Comparison of ENCODE assay signal across 5 cellular contexts in genomic region chr16:28330981-28331380, GRCh38. TPM values are rescaled to one million over a fixed set of nuclear protein-coding genes. Genes with fewer than 3 reads are reported as not detected.
"Had no signal": no experiment of that assay in that cellular context is flagged by ENCODE, and none has a peak within 500 bp of the region (broad histone marks: within the 10 kb centered on the region; RNA-seq: fewer than 3 reads in every experiment).

No MANE protein-coding gene starts in this region.

RNA-seq across cellular contexts. Expression of gene NPIPB6, which starts 32.3 kb away (rescaled TPM):
- total RNA-seq: lower lobe of right lung, occipital lobe, pulmonary artery endothelial cell, skeletal muscle tissue had no signal
- polyA plus RNA-seq: liver had no signal
